Comparison of ENCODE assay signal across 36 cellular contexts in the genomic region with DNA sequence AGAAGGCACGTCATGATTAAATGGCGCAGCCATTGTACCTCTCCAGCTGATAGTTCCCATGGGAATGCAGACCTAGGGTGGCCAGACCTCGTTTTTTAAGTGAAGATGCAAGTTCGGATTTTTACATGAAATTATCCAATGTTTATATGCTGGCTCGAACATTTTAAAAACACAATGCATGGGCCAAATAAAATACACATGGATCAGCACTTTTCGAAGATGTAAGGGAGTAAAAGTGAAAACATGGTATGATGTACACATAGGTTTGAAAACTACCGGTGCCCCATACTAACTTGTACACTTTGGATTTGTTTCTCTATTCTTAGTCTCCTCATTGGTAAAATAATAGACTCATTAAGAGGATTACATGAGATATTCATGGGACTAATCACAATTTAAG.
"Had no signal": no experiment of that assay in that cellular context is flagged by ENCODE, and none has a peak within 500 bp of the region (broad histone marks: within the 10 kb centered on the region; RNA-seq: fewer than 3 reads in every experiment).

No MANE protein-coding gene starts in this region.

- ATAC-seq: activated CD8-positive, alpha-beta T cell treated with anti-CD3 and anti-CD28 coated beads for 36 hours; activated naive CD4-positive, alpha-beta T cell treated with anti-CD3 and anti-CD28 coated beads, Interleukin-2, amount 50 U/mL, for 72 hours; activated T-cell treated with anti-CD3 and anti-CD28 coated beads, Interleukin-2, amount 50 U/mL, for 4 hours; activated T-cell treated with anti-CD3 and anti-CD28 coated beads, Interleukin-2, amount 50 U/mL, for 72 hours; activated T-helper 17 cell treated with anti-CD3 and anti-CD28 coated beads, Interleukin-2, amount 50 U/mL, for 72 hours; body of pancreas had no signal

- H3K27me3 Mint-ChIP-seq: activated B cell treated with CpG ODN at 0.5 μM for 24 hours; activated CD4-positive, alpha-beta memory T cell treated with anti-CD3 and anti-CD28 coated beads for 36 hours; activated CD4-positive, alpha-beta T cell treated with anti-CD3 and anti-CD28 coated beads, Interleukin-2, amount 10 ng/mL, durations not matched to agents 24 days and 14 days; activated CD8-positive, alpha-beta T cell treated with anti-CD3 and anti-CD28 coated beads for 36 hours; activated naive CD8-positive, alpha-beta T cell treated with anti-CD3 and anti-CD28 coated beads for 36 hours; activated T-helper 17 cell treated with anti-CD3 and anti-CD28 coated beads, Interleukin-2, amount 50 U/mL, for 72 hours had no signal

- FAIRE-seq: astrocyte, TTC549 had no signal

- H3K27ac Mint-ChIP-seq: activated B cell treated with CpG ODN at 0.5 μM for 24 hours; activated CD4-positive, alpha-beta memory T cell treated with anti-CD3 and anti-CD28 coated beads for 36 hours; activated CD4-positive, alpha-beta T cell treated with anti-CD3 and anti-CD28 coated beads, Interleukin-2, amount 10 ng/mL, durations not matched to agents 24 days and 14 days; activated CD8-positive, alpha-beta T cell treated with anti-CD3 and anti-CD28 coated beads for 36 hours; activated naive CD4-positive, alpha-beta T cell treated with anti-CD3 and anti-CD28 coated beads for 36 hours; activated naive CD4-positive, alpha-beta T cell treated with anti-CD3 and anti-CD28 coated beads, Interleukin-2, amount 50 U/mL, for 72 hours; activated naive CD8-positive, alpha-beta T cell treated with anti-CD3 and anti-CD28 coated beads for 36 hours; activated T-cell treated with anti-CD3 and anti-CD28 coated beads, Interleukin-2, amount 50 U/mL, for 72 hours; activated T-helper 1 cell treated with anti-CD3 and anti-CD28 coated beads, Interleukin-12 subunit alpha, Interleukin-12 subunit beta, Interleukin-2, Interleukin-4 antibody, amounts not matched to agents 30 ng/mL and 10 ng/mL and 1 ng/mL, durations not matched to agents 14 hours and 24 hours and 36 hours; activated T-helper 17 cell treated with anti-CD3 and anti-CD28 coated beads, Interleukin-2, amount 50 U/mL, for 72 hours; T-helper 1 cell treated with Interleukin-12 subunit alpha and Interleukin-12 subunit beta and Interleukin-4 antibody, amounts not matched to agents 30 μg/mL and 1 μg/mL, for 36 hours; T-helper 2 cell treated with Interferon-gamma antibody and Interleukin-4, amounts not matched to agents 5 μg/mL and 100 μg/mL, for 36 hours had no signal

- DNase-seq: activated B cell treated with CpG ODN at 0.5 μM for 24 hours; activated CD4-positive, alpha-beta memory T cell treated with anti-CD3 and anti-CD28 coated beads for 36 hours; activated CD4-positive, alpha-beta T cell treated with anti-CD3 and anti-CD28 coated beads for 4 hours; activated CD4-positive, alpha-beta T cell treated with anti-CD3 and anti-CD28 coated beads, Interleukin-2, amount 10 ng/mL, durations not matched to agents 24 days and 14 days; activated CD4-positive, alpha-beta T cell treated with anti-CD3 and anti-CD28 coated beads, Interleukin-2, amount 50 U/mL, for 1 hour; activated CD4-positive, alpha-beta T cell treated with anti-CD3 and anti-CD28 coated beads, Interleukin-2, amount 50 U/mL, for 4 hours; activated CD4-positive, CD25-positive, alpha-beta regulatory T cell treated with anti-CD3 and anti-CD28 coated beads, Interleukin-2, amount 50 U/mL, for 72 hours; activated CD8-positive, alpha-beta memory T cell treated with anti-CD3 and anti-CD28 coated beads, Interleukin-2, amount 50 U/mL, for 4 hours; activated CD8-positive, alpha-beta T cell treated with anti-CD3 and anti-CD28 coated beads for 36 hours; activated effector memory CD4-positive, alpha-beta T cell treated with anti-CD3 and anti-CD28 coated beads, Interleukin-2, amount 50 U/mL, for 16 hours; activated gamma-delta T cell treated with Interleukin-2 at 50 U/mL for 16 hours; activated naive CD4-positive, alpha-beta T cell; activated naive CD4-positive, alpha-beta T cell treated with anti-CD3 and anti-CD28 coated beads for 36 hours; activated naive CD4-positive, alpha-beta T cell treated with anti-CD3 and anti-CD28 coated beads, Interleukin-2, amount 50 U/mL, for 16 hours; activated naive CD8-positive, alpha-beta T cell treated with anti-CD3 and anti-CD28 coated beads for 36 hours; activated T-cell treated with anti-CD3 and anti-CD28 coated beads for 4 hours; activated T-cell treated with anti-CD3 and anti-CD28 coated beads, Interleukin-2, amount 50 U/mL, for 1 hour; activated T-cell treated with anti-CD3 and anti-CD28 coated beads, Interleukin-2, amount 50 U/mL, for 4 hours; activated T-cell treated with anti-CD3 and anti-CD28 coated beads, Interleukin-2, amount 50 U/mL, for 72 hours; adrenal gland; amniotic stem cell; aorta; body of pancreas; brain microvascular endothelial cell; central memory CD4-positive, alpha-beta T cell; T-helper 2 cell; T-helper 9 cell had no signal

- H3K4me1 ChIP-seq: adrenal gland, body of pancreas, breast epithelium had no signal

- H3K36me3 ChIP-seq: adrenal gland, brain microvascular endothelial cell, breast epithelium had no signal

- H3K36me3 Mint-ChIP-seq: activated CD4-positive, alpha-beta memory T cell treated with anti-CD3 and anti-CD28 coated beads for 36 hours; activated naive CD4-positive, alpha-beta T cell treated with anti-CD3 and anti-CD28 coated beads, Interleukin-2, amount 50 U/mL, for 72 hours; activated naive CD8-positive, alpha-beta T cell treated with anti-CD3 and anti-CD28 coated beads for 36 hours had no signal

- H3K4me1 Mint-ChIP-seq: activated B cell treated with CpG ODN at 0.5 μM for 24 hours; activated CD4-positive, alpha-beta T cell treated with anti-CD3 and anti-CD28 coated beads, Interleukin-2, amount 10 ng/mL, durations not matched to agents 24 days and 14 days; activated naive CD8-positive, alpha-beta T cell treated with anti-CD3 and anti-CD28 coated beads for 36 hours; activated T-helper 17 cell treated with anti-CD3 and anti-CD28 coated beads, Interleukin-2, amount 50 U/mL, for 72 hours had no signal

- H3K27ac ChIP-seq: adrenal gland, body of pancreas, brain microvascular endothelial cell, breast epithelium, VCaP had no signal

- H3K4me3 ChIP-seq: adrenal gland, body of pancreas, breast epithelium had no signal

- H3K9me3 ChIP-seq: adrenal gland, body of pancreas, breast epithelium had no signal

- H3K9me3 Mint-ChIP-seq: activated CD4-positive, alpha-beta memory T cell treated with anti-CD3 and anti-CD28 coated beads for 36 hours; activated CD4-positive, alpha-beta T cell treated with anti-CD3 and anti-CD28 coated beads, Interleukin-2, amount 10 ng/mL, durations not matched to agents 24 days and 14 days had no signal

- H3K27me3 ChIP-seq: adrenal gland, body of pancreas, brain microvascular endothelial cell, breast epithelium had no signal

- H3K4me3 Mint-ChIP-seq: activated B cell treated with CpG ODN at 0.5 μM for 24 hours; activated CD4-positive, alpha-beta memory T cell treated with anti-CD3 and anti-CD28 coated beads for 36 hours; activated CD4-positive, alpha-beta T cell treated with anti-CD3 and anti-CD28 coated beads, Interleukin-2, amount 10 ng/mL, durations not matched to agents 24 days and 14 days; activated CD8-positive, alpha-beta T cell treated with anti-CD3 and anti-CD28 coated beads for 36 hours; activated naive CD4-positive, alpha-beta T cell treated with anti-CD3 and anti-CD28 coated beads for 36 hours; activated naive CD8-positive, alpha-beta T cell treated with anti-CD3 and anti-CD28 coated beads for 36 hours; activated T-cell treated with anti-CD3 and anti-CD28 coated beads, Interleukin-2, amount 50 U/mL, for 4 hours; activated T-cell treated with anti-CD3 and anti-CD28 coated beads, Interleukin-2, amount 50 U/mL, for 72 hours; activated T-helper 1 cell treated with anti-CD3 and anti-CD28 coated beads, Interleukin-12 subunit alpha, Interleukin-12 subunit beta, Interleukin-2, Interleukin-4 antibody, amounts not matched to agents 30 ng/mL and 10 ng/mL and 1 ng/mL, durations not matched to agents 14 hours and 24 hours and 36 hours; activated T-helper 17 cell treated with anti-CD3 and anti-CD28 coated beads, Interleukin-2, amount 50 U/mL, for 72 hours; T-helper 1 cell treated with Interleukin-12 subunit alpha and Interleukin-12 subunit beta and Interleukin-4 antibody, amounts not matched to agents 30 μg/mL and 1 μg/mL, for 36 hours; T-helper 2 cell treated with Interferon-gamma antibody and Interleukin-4, amounts not matched to agents 5 μg/mL and 100 μg/mL, for 36 hours had no signal
